ENCODE assay signal across 9 cellular contexts in genomic region chr1:150548324-150548631, GRCh38. TPM values are rescaled to one million over a fixed set of nuclear protein-coding genes. Genes with fewer than 3 reads are reported as not detected.
DNase-seq lines count a peak whose midpoint lies in the region; ATAC-seq, FAIRE-seq and TF ChIP-seq lines count a peak whose summit lies in the region.
"Had no signal": no experiment of that assay in that cellular context is flagged by ENCODE, and none has a peak within 500 bp of the region (broad histone marks: within the 10 kb centered on the region; RNA-seq: fewer than 3 reads in every experiment).

No MANE protein-coding gene starts in this region.

- H3K4me1 ChIP-seq in iPS DF 6.9 (ENCODE audit: control insufficient read depth, insufficient read depth, low read length) (peaks cover 8% of the 10 kb centered on the region), smooth muscle cell (ENCODE audit: low read depth) (peaks cover 7% of the 10 kb centered on the region)

- no peaks in the 10 kb centered on the region for H4K20me1 ChIP-seq in smooth muscle cell (ENCODE audit: low read depth)

- H3K9ac ChIP-seq in smooth muscle cell (ENCODE audit: low read depth), result no peak overlapping the region

- peaks cover 36% of the 10 kb centered on the region for H3K4me1 Mint-ChIP-seq in activated CD8-positive, alpha-beta T cell treated with anti-CD3 and anti-CD28 coated beads, Interleukin-2, amount 10 ng/mL, durations not matched to agents 7 days and 5 days (ENCODE audit: low read depth)

- H3K9me3 Mint-ChIP-seq in activated CD8-positive, alpha-beta T cell treated with anti-CD3 and anti-CD28 coated beads, Interleukin-2, amount 10 ng/mL, durations not matched to agents 7 days and 5 days (ENCODE audit: insufficient read depth), result no peaks in the 10 kb centered on the region

- no peak for FAIRE-seq in H54 (lab: Jason Lieb, UNC)

- H3K27me3 Mint-ChIP-seq in activated CD8-positive, alpha-beta T cell treated with anti-CD3 and anti-CD28 coated beads, Interleukin-2, amount 10 ng/mL, durations not matched to agents 7 days and 5 days (ENCODE audit: low read depth), result peaks cover 29% of the 10 kb centered on the region

- CTCF ChIA-PET in activated CD8-positive, alpha-beta T cell treated with anti-CD3 and anti-CD28 coated beads, Interleukin-2, amount 10 ng/mL, durations not matched to agents 7 days and 5 days (lab: Charles Lee), result interaction anchor here (0.7 to 5.9 kb wide), 6 partner anchors 13 to 72 kb away, joined by 3 to 36 read pairs (median 4); partner anchors contain the start of gene TARS2

- no peaks in the 10 kb centered on the region for H3K9me3 ChIP-seq in iPS DF 6.9 (ENCODE audit: control insufficient read depth, insufficient read depth, low read length)
- H3K9me3 ChIP-seq in smooth muscle cell (replicated peaks; ENCODE audit: low read depth), result no peaks in the 10 kb centered on the region

- peak overlapping the region; percentile 94 for H3K4me2 ChIP-seq in smooth muscle cell

- H3K27ac Mint-ChIP-seq in activated CD8-positive, alpha-beta T cell treated with anti-CD3 and anti-CD28 coated beads, Interleukin-2, amount 10 ng/mL, durations not matched to agents 7 days and 5 days, result no peak overlapping the region

- no CpG with 5 or more reads among the region's 4 CpGs for whole genome bisulfite sequencing in iPS DF 6.9 (ENCODE audit: insufficient coverage, insufficient read length)
- WGBS in smooth muscle cell (ENCODE audit: low lambda C conversion rate), result 77% methylated on average over 4 of the region's 4 CpGs

- H3K27ac ChIP-seq in HL-60 (replicated peaks), result no peak overlapping the region
- H3K27ac ChIP-seq in iPS DF 6.9 (ENCODE audit: low read length), result no peak overlapping the region
- H3K27ac ChIP-seq in smooth muscle cell (ENCODE audit: low read depth), result no peak overlapping the region

- DNase-seq in HL-60 (ENCODE audit: low read depth in 1 of 2, low spot score in 1 of 2), result no peak
- DNase-seq in activated CD8-positive, alpha-beta T cell treated with anti-CD3 and anti-CD28 coated beads, Interleukin-2, amount 10 ng/mL, durations not matched to agents 7 days and 5 days, result no peak
- DNase-seq in iPS DF 6.9 (ENCODE audit: low read depth, low spot score), result no peak
- no peak for DNase-seq in smooth muscle cell (lab: John Stamatoyannopoulos, UW; ENCODE audit: unreplicated experiment)
- DNase-seq in SKM-1 (lab: John Stamatoyannopoulos, UW; ENCODE audit: unreplicated experiment), result no peak
- no peak for DNase-seq in UCSD-AML1 (lab: John Stamatoyannopoulos, UW; ENCODE audit: unreplicated experiment)
- no peak for DNase-seq in activated CD4-positive, CD25-positive, alpha-beta regulatory T cell treated with anti-CD3 and anti-CD28 coated beads, Interleukin-2, amount 50 U/mL, for 72 hours
- DNase-seq in H54 (ENCODE audit: insufficient read length, low spot score), result no peak

- no peak overlapping the region for H2AFZ ChIP-seq in smooth muscle cell (ENCODE audit: low read depth)

- no peaks in the 10 kb centered on the region for H3K27me3 ChIP-seq in HL-60 (ENCODE audit: insufficient read depth, poor library complexity, severe bottlenecking)
- peaks cover 3% of the 10 kb centered on the region; the same call in 1 of the 2 replicates for H3K27me3 ChIP-seq in iPS DF 6.9 (ENCODE audit: control insufficient read depth, insufficient read depth, low read length)
- no peaks in the 10 kb centered on the region for H3K27me3 ChIP-seq in smooth muscle cell (ENCODE audit: low read depth)

- H3K4me3 ChIP-seq in HL-60 (replicated peaks; ENCODE audit: insufficient read depth, low read length) (peak overlapping the region; percentile 50), iPS DF 6.9 (ENCODE audit: low read length) (peak overlapping the region; percentile 53; the same call in 1 of the 2 replicates), smooth muscle cell (peak overlapping the region; percentile 63)

- POLR2A ChIA-PET in activated CD8-positive, alpha-beta T cell treated with anti-CD3 and anti-CD28 coated beads, Interleukin-2, amount 10 ng/mL, durations not matched to agents 7 days and 5 days (lab: Charles Lee), result interaction anchor here (1.0 kb wide), 3 partner anchors 12 to 23 kb away, joined by 3 to 6 read pairs (median 4); no protein-coding TSS in a partner anchor

- no peaks in the 10 kb centered on the region for H3K36me3 ChIP-seq in iPS DF 6.9 (ENCODE audit: control insufficient read depth, insufficient read depth, low read length)
- no peaks in the 10 kb centered on the region for H3K36me3 ChIP-seq in smooth muscle cell (ENCODE audit: low read depth)

- TF ChIP-seq POLR2A in H54 (IDR thresholded peaks at IDR 0.05; ENCODE audit: low read depth, low read length), result no peak

- peaks cover 29% of the 10 kb centered on the region for H3F3A ChIP-seq in smooth muscle cell (ENCODE audit: low read depth)

- peak overlapping the region; percentile 69 for H3K4me3 Mint-ChIP-seq in activated CD8-positive, alpha-beta T cell treated with anti-CD3 and anti-CD28 coated beads, Interleukin-2, amount 10 ng/mL, durations not matched to agents 7 days and 5 days

- TF ChIP-seq CTCF in HL-60 (IDR thresholded peaks at IDR 0.05; ENCODE audit: insufficient read depth, low read length) (no peak), smooth muscle cell (IDR thresholded peaks at IDR 0.05; ENCODE audit: borderline replicate concordance, insufficient read depth, poor library complexity, severe bottlenecking) (no peak)

- H3K36me3 Mint-ChIP-seq in activated CD8-positive, alpha-beta T cell treated with anti-CD3 and anti-CD28 coated beads, Interleukin-2, amount 10 ng/mL, durations not matched to agents 7 days and 5 days (ENCODE audit: low read depth), result no peaks in the 10 kb centered on the region

- no peaks in the 10 kb centered on the region for H3K79me2 ChIP-seq in smooth muscle cell (ENCODE audit: low read depth)

- ATAC-seq in activated CD8-positive, alpha-beta T cell treated with anti-CD3 and anti-CD28 coated beads, Interleukin-2, amount 10 ng/mL, durations not matched to agents 7 days and 5 days, result no peak

RNA-seq across cellular contexts. Expression of gene ADAMTSL4, which starts 0.9 kb away (rescaled TPM):
- total RNA-seq in activated CD8-positive, alpha-beta T cell treated with anti-CD3 and anti-CD28 coated beads, Interleukin-2, amount 10 ng/mL, durations not matched to agents 7 days and 5 days, result not detected
- 2.4 and 6.4 TPM in 2 replicates for total RNA-seq in smooth muscle cell
- 8.4 and 20.8 TPM in 2 replicates for polyA plus RNA-seq in smooth muscle cell

RNA-seq across cellular contexts. Expression of gene MCL1, which starts 31.1 kb away (rescaled TPM):
- 100 to 1,000 TPM; 249 to 261 TPM for total RNA-seq in activated CD8-positive, alpha-beta T cell treated with anti-CD3 and anti-CD28 coated beads, Interleukin-2, amount 10 ng/mL, durations not matched to agents 7 days and 5 days
- 519 and 630 TPM in 2 replicates for total RNA-seq in smooth muscle cell
- polyA plus RNA-seq in smooth muscle cell, result 224 and 247 TPM in 2 replicates

RNA-seq across cellular contexts. Expression of gene FALEC, which starts 32.7 kb away (rescaled TPM):
- not detected for total RNA-seq in activated CD8-positive, alpha-beta T cell treated with anti-CD3 and anti-CD28 coated beads, Interleukin-2, amount 10 ng/mL, durations not matched to agents 7 days and 5 days
- total RNA-seq in smooth muscle cell, result not detected in 2 replicates
- 0.62 and 1.2 TPM in 2 replicates for polyA plus RNA-seq in smooth muscle cell
- total RNA-seq: dermis microvascular lymphatic vessel endothelial cell had no signal

RNA-seq across cellular contexts. Expression of gene ECM1, which starts 40.4 kb away (rescaled TPM):
- total RNA-seq in activated CD8-positive, alpha-beta T cell treated with anti-CD3 and anti-CD28 coated beads, Interleukin-2, amount 10 ng/mL, durations not matched to agents 7 days and 5 days, result under 1 TPM; 0.71 to 0.78 TPM
- total RNA-seq in smooth muscle cell, result 14.6 and 19.0 TPM in 2 replicates
- 32.0 and 36.1 TPM in 2 replicates for polyA plus RNA-seq in smooth muscle cell
